8 cellular contexts compared by ENCODE assay signal in genomic region chr19:18002347-18002850, GRCh38. TPM values are rescaled to one million over a fixed set of nuclear protein-coding genes. Genes with fewer than 3 reads are reported as not detected.
DNase-seq lines count a peak whose midpoint lies in the region; ATAC-seq, FAIRE-seq and TF ChIP-seq lines count a peak whose summit lies in the region.

No MANE protein-coding gene starts in this region.

- FAIRE-seq in H54 (lab: Jason Lieb, UNC), result no peak

- peak overlapping the region; percentile 94 for H3K27ac ChIP-seq in CD8-positive, alpha-beta T cell (ENCODE audit: low read depth, low read length)

- POLR2A ChIA-PET in CD8-positive, alpha-beta T cell (lab: Charles Lee), result interaction anchor here (1.0 to 3.4 kb wide), 7 partner anchors 12 to 278 kb away, joined by 3 to 21 read pairs (median 6); partner anchors contain the start of genes CCDC124 and JUND

- H3K4me3 Mint-ChIP-seq in CD8-positive, alpha-beta T cell, result peak overlapping the region; percentile 92
- H3K4me3 Mint-ChIP-seq in natural killer cell treated with Interleukin-12 subunit alpha and Interleukin-12 subunit beta and Interleukin-15 and Interleukin-18, amount 100 ng/mL, for 72 hours, result peak overlapping the region; percentile 85

- no peaks in the 10 kb centered on the region for H3K9me3 ChIP-seq in CD8-positive, alpha-beta T cell (ENCODE audit: low read length)

- no peak for TF ChIP-seq CTCF in CD8-positive, alpha-beta T cell (IDR thresholded peaks at IDR 0.05)
- TF ChIP-seq CTCF in choroid plexus epithelial cell (conservative IDR thresholded peaks at IDR 0.05; ENCODE audit: low read depth, low read length), result no peak

- H3K27ac Mint-ChIP-seq in CD8-positive, alpha-beta T cell, result peak overlapping the region; percentile 96
- H3K27ac Mint-ChIP-seq in natural killer cell treated with Interleukin-12 subunit alpha and Interleukin-12 subunit beta and Interleukin-15 and Interleukin-18, amount 100 ng/mL, for 72 hours, result peak overlapping the region in 1 of 2 donors; percentile 96

- peak overlapping the region; percentile 65 for H3K4me3 ChIP-seq in CD8-positive, alpha-beta T cell (ENCODE audit: low read depth, low read length)
- H3K4me3 ChIP-seq in choroid plexus epithelial cell (ENCODE audit: low read depth, low read length), result peak overlapping the region; percentile 70

- no peaks in the 10 kb centered on the region for H3K9me3 Mint-ChIP-seq in CD8-positive, alpha-beta T cell
- H3K9me3 Mint-ChIP-seq in natural killer cell treated with Interleukin-12 subunit alpha and Interleukin-12 subunit beta and Interleukin-15 and Interleukin-18, amount 100 ng/mL, for 72 hours, result no peaks in the 10 kb centered on the region

- H3K36me3 ChIP-seq in CD8-positive, alpha-beta T cell (ENCODE audit: insufficient read depth, low read length), result no peaks in the 10 kb centered on the region

- H3K4me1 ChIP-seq in CD8-positive, alpha-beta T cell (ENCODE audit: insufficient read depth, low read length), result peaks cover 31% of the 10 kb centered on the region

- no peaks in the 10 kb centered on the region for H3K27me3 ChIP-seq in CD8-positive, alpha-beta T cell (ENCODE audit: insufficient read depth, low read length)

- TF ChIP-seq POLR2A in H54 (IDR thresholded peaks at IDR 0.05; ENCODE audit: low read depth, low read length), result no peak

- peaks cover 36% of the 10 kb centered on the region for H3K4me1 Mint-ChIP-seq in CD8-positive, alpha-beta T cell (ENCODE audit: low read depth)
- peaks cover 17 to 22% of the 10 kb centered on the region in 2 donors for H3K4me1 Mint-ChIP-seq in natural killer cell treated with Interleukin-12 subunit alpha and Interleukin-12 subunit beta and Interleukin-15 and Interleukin-18, amount 100 ng/mL, for 72 hours (ENCODE audit: low read depth in 2 of 2)

- DNase-seq in CD8-positive, alpha-beta T cell, result peak in 1 of 7 experiments; percentile 32
- peak; percentile 62 for DNase-seq in NOMO-1 treated with DMSO at 0.1 percent for 48 hours (lab: John Stamatoyannopoulos, UW; ENCODE audit: unreplicated experiment)
- DNase-seq in choroid plexus epithelial cell (ENCODE audit: low read depth), result no peak
- no peak for DNase-seq in natural killer cell treated with Interleukin-12 subunit alpha and Interleukin-12 subunit beta and Interleukin-15 and Interleukin-18, amount 100 ng/mL, for 72 hours (ENCODE audit: low spot score)
- no peak for DNase-seq in kidney glomerular epithelial cell (lab: John Stamatoyannopoulos, UW)
- no peak for DNase-seq in DMS153 treated with DMSO at 0.1 percent for 48 hours (lab: John Stamatoyannopoulos, UW; ENCODE audit: unreplicated experiment)
- DNase-seq in DMS79 treated with DMSO at 0.1 percent for 48 hours (lab: John Stamatoyannopoulos, UW), result no peak
- no peak for DNase-seq in H54 (ENCODE audit: insufficient read length, low spot score)

- H3K36me3 Mint-ChIP-seq in CD8-positive, alpha-beta T cell, result peaks cover 14% of the 10 kb centered on the region
- no peaks in the 10 kb centered on the region for H3K36me3 Mint-ChIP-seq in natural killer cell treated with Interleukin-12 subunit alpha and Interleukin-12 subunit beta and Interleukin-15 and Interleukin-18, amount 100 ng/mL, for 72 hours

- CTCF ChIA-PET in CD8-positive, alpha-beta T cell (lab: Charles Lee), result interaction anchor here (1.0 to 20.0 kb wide), 6 partner anchors 55 to 299 kb away, joined by 3 to 510 read pairs (median 4); partner anchors contain the start of genes CCDC124 and RPL18A

- no peak for ATAC-seq in CD8-positive, alpha-beta T cell
- no peak for ATAC-seq in natural killer cell treated with Interleukin-12 subunit alpha and Interleukin-12 subunit beta and Interleukin-15 and Interleukin-18, amount 100 ng/mL, for 72 hours

- intact Hi-C loops in CD8-positive, alpha-beta T cell (cut with DNase I, micrococcal nuclease), result loop anchor here in 1 of 2 experiments (10.0 kb wide), 1 partner anchor 292 kb away; no protein-coding TSS in a partner anchor

- no peaks in the 10 kb centered on the region for H3K27me3 Mint-ChIP-seq in CD8-positive, alpha-beta T cell (ENCODE audit: low read depth)
- H3K27me3 Mint-ChIP-seq in natural killer cell treated with Interleukin-12 subunit alpha and Interleukin-12 subunit beta and Interleukin-15 and Interleukin-18, amount 100 ng/mL, for 72 hours, result no peaks in the 10 kb centered on the region

RNA-seq across cellular contexts. Expression of gene ARRDC2, which starts 5.6 kb away (rescaled TPM):
- 100 to 1,000 TPM; 288 to 303 TPM for total RNA-seq in CD8-positive, alpha-beta T cell
- total RNA-seq in natural killer cell treated with Interleukin-12 subunit alpha and Interleukin-12 subunit beta and Interleukin-15 and Interleukin-18, amount 100 ng/mL, for 72 hours, result 10 to 100 TPM; 34.0 to 34.8 TPM

RNA-seq across cellular contexts. Expression of gene KCNN1, which starts 35.5 kb away (rescaled TPM):
- total RNA-seq in CD8-positive, alpha-beta T cell, result not detected
- total RNA-seq in natural killer cell treated with Interleukin-12 subunit alpha and Interleukin-12 subunit beta and Interleukin-15 and Interleukin-18, amount 100 ng/mL, for 72 hours, result 1 to 10 TPM; 1.0 to 1.3 TPM

Comparison
In these comparisons a context has a peak if more than half of its experiments do, and no peak if none do; other contexts are left out.
1. RNA of gene ARRDC2, which starts 5.6 kb away (total RNA-seq): 288 to 303 TPM in CD8-positive, alpha-beta T cell; 34.0 to 34.8 TPM in natural killer cell treated with Interleukin-12 subunit alpha and Interleukin-12 subunit beta and Interleukin-15 and Interleukin-18, amount 100 ng/mL, for 72 hours; every median in the first group is over 4 times any median in the second.